In the genomic region with DNA sequence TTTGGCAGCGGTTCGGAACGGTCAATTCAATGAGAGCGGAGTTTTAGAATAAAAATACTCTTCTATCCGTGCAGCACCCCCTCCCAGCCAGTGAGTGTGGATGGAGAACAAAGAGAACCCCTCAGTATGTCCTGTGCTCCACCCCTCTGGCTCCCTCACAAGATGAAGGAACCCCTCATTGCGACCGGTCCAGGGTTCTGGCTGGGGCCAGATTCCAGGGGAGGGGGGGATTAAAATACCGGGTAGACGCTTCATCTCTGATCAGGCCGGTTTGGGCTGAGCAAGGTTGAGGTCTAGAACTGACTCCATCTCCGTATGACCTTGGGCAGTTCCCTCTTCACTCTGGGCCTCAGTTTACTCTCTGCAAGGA, we compare ENCODE assay signal across 1 cellular context.
TF ChIP-seq lines count a peak whose summit lies in the region.

No MANE protein-coding gene starts in this region.

TF ChIP-seq in H1, 55 proteins besides CTCF, POLR2A, EP300 and RAD21:
- no peak for TF ChIP-seq SP2 (IDR thresholded peaks at IDR 0.05; ENCODE audit: low read length)
- no peak for TF ChIP-seq BACH1 (IDR thresholded peaks at IDR 0.05; ENCODE audit: low read length)
- TF ChIP-seq SP4 (IDR thresholded peaks at IDR 0.05; ENCODE audit: low read length): no peak
- TF ChIP-seq FOSL1 (IDR thresholded peaks at IDR 0.05; ENCODE audit: insufficient read depth, low read depth, low read length): no peak
- TF ChIP-seq ASH2L (IDR thresholded peaks at IDR 0.05; ENCODE audit: low read length): no peak
- no peak for TF ChIP-seq CTBP2 (IDR thresholded peaks at IDR 0.05; ENCODE audit: borderline replicate concordance, insufficient read depth, insufficient read length, low read length)
- TF ChIP-seq JUND (IDR thresholded peaks at IDR 0.05; ENCODE audit: low read length): no peak
- TF ChIP-seq, protein P1, sequence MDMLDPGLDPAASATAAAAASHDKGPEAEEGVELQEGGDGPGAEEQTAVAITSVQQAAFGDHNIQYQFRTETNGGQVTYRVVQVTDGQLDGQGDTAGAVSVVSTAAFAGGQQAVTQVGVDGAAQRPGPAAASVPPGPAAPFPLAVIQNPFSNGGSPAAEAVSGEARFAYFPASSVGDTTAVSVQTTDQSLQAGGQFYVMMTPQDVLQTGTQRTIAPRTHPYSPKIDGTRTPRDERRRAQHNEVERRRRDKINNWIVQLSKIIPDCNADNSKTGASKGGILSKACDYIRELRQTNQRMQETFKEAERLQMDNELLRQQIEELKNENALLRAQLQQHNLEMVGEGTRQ (IDR thresholded peaks at IDR 0.05; ENCODE audit: low read length): no peak
- no peak for TF ChIP-seq SIN3A (conservative IDR thresholded peaks at IDR 0.05 in 1 of 2, IDR thresholded peaks at IDR 0.05 in 1 of 2; ENCODE audit: low read depth in 1 of 2, low read length in 2 of 2)
- TF ChIP-seq CBX8 (IDR thresholded peaks at IDR 0.05; ENCODE audit: borderline replicate concordance, low read depth, low read length): no peak
- no peak for TF ChIP-seq GTF2F1 (IDR thresholded peaks at IDR 0.05; ENCODE audit: borderline replicate concordance, low read depth, low read length)
- TF ChIP-seq CHD1 (IDR thresholded peaks at IDR 0.05; ENCODE audit: low read depth, low read length): no peak
- TF ChIP-seq GABPA (IDR thresholded peaks at IDR 0.05; ENCODE audit: borderline replicate concordance, insufficient read depth, low read length): no peak
- no peak for TF ChIP-seq SP1 (IDR thresholded peaks at IDR 0.05; ENCODE audit: low read depth, low read length)
- no peak for TF ChIP-seq POU5F1 (IDR thresholded peaks at IDR 0.05; ENCODE audit: low read depth, low read length)
- TF ChIP-seq TAF1 (IDR thresholded peaks at IDR 0.05; ENCODE audit: low read depth, low read length): no peak
